Comparison of ENCODE assay signal across 20 cellular contexts in genomic region chr4:8830611-8831200, GRCh38. TPM values are rescaled to one million over a fixed set of nuclear protein-coding genes. Genes with fewer than 3 reads are reported as not detected.
DNase-seq lines count a peak whose midpoint lies in the region; ATAC-seq and TF ChIP-seq lines count a peak whose summit lies in the region.
"Had no signal": no experiment of that assay in that cellular context is flagged by ENCODE, and none has a peak within 500 bp of the region (broad histone marks: within the 10 kb centered on the region; RNA-seq: fewer than 3 reads in every experiment).

No MANE protein-coding gene starts in this region.

- DNase-seq in activated T-cell treated with anti-CD3 and anti-CD28 coated beads, Interleukin-2, amount 50 U/mL, for 24 hours: peak; percentile 3
- DNase-seq in activated T-cell treated with anti-CD3 and anti-CD28 coated beads, Interleukin-2, amount 50 U/mL, for 48 hours: no peak
- DNase-seq in ecto neural progenitor cell (ENCODE audit: low spot score) (peak; percentile 30), osteocyte (ENCODE audit: extremely low spot score, unreplicated experiment) (peak; percentile 76), upper lobe of right lung (peak; percentile 41), AML-193 (lab: John Stamatoyannopoulos, UW) (no peak), UCSD-AML1 (lab: John Stamatoyannopoulos, UW; ENCODE audit: unreplicated experiment) (no peak)
- no peak for DNase-seq in activated CD4-positive, CD25-positive, alpha-beta regulatory T cell (lab: John Stamatoyannopoulos, UW)
- DNase-seq: CD4-positive, CD25-positive, alpha-beta regulatory T cell; H7; NCI-H1417 treated with DMSO at 0.1 percent for 48 hours; NCI-H2029; NCI-H2171 treated with DMSO at 0.1 percent for 48 hours; NCI-H774; PC-9 had no signal

- H3K27ac ChIP-seq in upper lobe of right lung: no peak overlapping the region
- H3K27ac ChIP-seq: PC-9 had no signal

- no peaks in the 10 kb centered on the region for H3K4me1 ChIP-seq in upper lobe of right lung

- no peaks in the 10 kb centered on the region for H3K36me3 ChIP-seq in upper lobe of right lung

- H3K36me3 Mint-ChIP-seq in activated T-cell treated with anti-CD3 and anti-CD28 coated beads, Interleukin-2, amount 50 U/mL, for 24 hours (ENCODE audit: low read depth): no peaks in the 10 kb centered on the region
- no peaks in the 10 kb centered on the region for H3K36me3 Mint-ChIP-seq in osteocyte (ENCODE audit: unreplicated experiment)
- H3K36me3 Mint-ChIP-seq: CD4-positive, CD25-positive, alpha-beta regulatory T cell had no signal

- no peak overlapping the region for H3K4me3 ChIP-seq in upper lobe of right lung
- H3K4me3 ChIP-seq: GM12878, PC-9 had no signal

- ATAC-seq in upper lobe of right lung: no peak
- ATAC-seq: GM12878 had no signal

- no peak overlapping the region for H3K27ac Mint-ChIP-seq in activated T-cell treated with anti-CD3 and anti-CD28 coated beads, Interleukin-2, amount 50 U/mL, for 24 hours
- H3K27ac Mint-ChIP-seq in osteocyte (ENCODE audit: unreplicated experiment): no peak overlapping the region
- H3K27ac Mint-ChIP-seq: CD4-positive, CD25-positive, alpha-beta regulatory T cell; IgD-negative memory B cell had no signal

- no peaks in the 10 kb centered on the region for H3K9me3 Mint-ChIP-seq in activated T-cell treated with anti-CD3 and anti-CD28 coated beads, Interleukin-2, amount 50 U/mL, for 24 hours
- H3K9me3 Mint-ChIP-seq in osteocyte (ENCODE audit: unreplicated experiment): no peaks in the 10 kb centered on the region

- H3K27me3 ChIP-seq in upper lobe of right lung: peaks cover 5% of the 10 kb centered on the region

- intact Hi-C loops in upper lobe of right lung (cut with DNase I): no loop called here

- no peak for TF ChIP-seq CTCF in osteocyte (IDR thresholded peaks at IDR 0.05)
- no peak for TF ChIP-seq CTCF in upper lobe of right lung (IDR thresholded peaks at IDR 0.05)

- H3K4me1 Mint-ChIP-seq in activated T-cell treated with anti-CD3 and anti-CD28 coated beads, Interleukin-2, amount 50 U/mL, for 24 hours (ENCODE audit: low read depth): no peaks in the 10 kb centered on the region
- no peaks in the 10 kb centered on the region for H3K4me1 Mint-ChIP-seq in osteocyte (ENCODE audit: unreplicated experiment)
- H3K4me1 Mint-ChIP-seq: CD4-positive, CD25-positive, alpha-beta regulatory T cell; IgD-negative memory B cell had no signal

- no peaks in the 10 kb centered on the region for H3K27me3 Mint-ChIP-seq in activated T-cell treated with anti-CD3 and anti-CD28 coated beads, Interleukin-2, amount 50 U/mL, for 24 hours
- peaks cover 9% of the 10 kb centered on the region for H3K27me3 Mint-ChIP-seq in osteocyte (ENCODE audit: unreplicated experiment)
- H3K27me3 Mint-ChIP-seq: CD4-positive, CD25-positive, alpha-beta regulatory T cell; IgD-negative memory B cell had no signal

- peaks cover 5% of the 10 kb centered on the region for H3K9me3 ChIP-seq in upper lobe of right lung

- H3K4me3 Mint-ChIP-seq in activated T-cell treated with anti-CD3 and anti-CD28 coated beads, Interleukin-2, amount 50 U/mL, for 24 hours: no peak overlapping the region
- no peak overlapping the region for H3K4me3 Mint-ChIP-seq in osteocyte (ENCODE audit: unreplicated experiment)
- H3K4me3 Mint-ChIP-seq: CD4-positive, CD25-positive, alpha-beta regulatory T cell; IgD-negative memory B cell had no signal

RNA-seq across cellular contexts. Expression of gene HMX1, which starts 40.9 kb away (rescaled TPM):
- 3.2 and 3.5 TPM in 2 replicates for total RNA-seq in osteocyte
- not detected for total RNA-seq in upper lobe of right lung
- total RNA-seq: CD4-positive, CD25-positive, alpha-beta regulatory T cell; G401; GM12878; HT1080; LHCN-M2; PC-9 had no signal

Comparison
In these comparisons a context has a peak if more than half of its experiments do, and no peak if none do; other contexts are left out.
1. DNase-seq: peak in activated T-cell treated with anti-CD3 and anti-CD28 coated beads, Interleukin-2, amount 50 U/mL, for 24 hours (single experiment), ecto neural progenitor cell (single experiment), osteocyte (single experiment) and upper lobe of right lung (single experiment); none in activated T-cell treated with anti-CD3 and anti-CD28 coated beads, Interleukin-2, amount 50 U/mL, for 48 hours (0 of 2), activated CD4-positive, CD25-positive, alpha-beta regulatory T cell (0 of 4), AML-193 (0 of 2) and UCSD-AML1 (single experiment).